In genomic region chr2:148903294-148903693, GRCh38 we compare ENCODE assay signal across 1 cellular context.
TF ChIP-seq lines count a peak whose summit lies in the region.

No MANE protein-coding gene starts in this region.

TF ChIP-seq in GM23338, 12 proteins besides CTCF, POLR2A, EP300 and RAD21 (continued from another document):
- TF ChIP-seq REST (IDR thresholded peaks at IDR 0.05; ENCODE audit: unreplicated experiment): no peak
TF ChIP-seq in GM23338: peak in this region for 0.
